In the genomic region with DNA sequence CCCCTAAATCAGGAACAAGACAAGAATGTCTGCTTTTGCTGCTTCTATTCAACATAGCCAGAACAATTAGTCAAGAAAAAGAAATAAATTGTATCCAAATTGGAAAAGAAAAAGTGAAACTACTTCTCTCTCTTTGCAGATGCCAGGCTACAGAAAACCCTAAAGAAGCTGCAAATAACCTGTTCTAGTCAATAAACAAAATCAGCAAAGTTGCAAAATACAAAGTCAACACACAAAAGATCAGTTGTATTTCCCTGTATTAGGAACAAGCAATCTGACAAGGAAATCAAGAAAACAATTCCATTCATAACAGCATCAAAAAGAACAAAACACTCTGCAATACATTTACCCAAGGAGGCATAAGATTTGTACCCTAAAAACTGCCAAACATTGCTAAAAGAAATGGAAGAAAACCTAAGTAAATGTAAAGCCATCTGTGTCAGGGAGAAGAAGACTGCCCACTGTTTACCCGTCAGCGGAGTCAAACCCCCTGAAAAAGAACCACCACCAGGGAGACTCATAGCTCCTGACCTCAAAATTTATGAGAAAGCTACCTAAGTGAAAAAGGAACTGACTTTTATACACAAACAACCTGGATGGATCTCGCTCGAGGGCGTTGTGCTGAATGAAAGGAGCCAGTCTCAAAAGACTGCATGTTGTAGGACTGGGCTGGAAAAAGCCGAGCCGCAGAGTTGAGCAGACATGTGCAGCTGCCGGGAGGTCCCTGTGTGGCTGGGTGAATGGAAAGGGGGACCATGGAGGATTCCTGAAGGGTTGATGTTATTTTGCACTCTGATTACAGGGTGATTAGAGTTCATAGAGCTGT, we compare ENCODE assay signal across 20 cellular contexts.
A peak's percentile ranks its signal among the peaks of the same experiment; 100 is the strongest.
DNase-seq lines count a peak whose midpoint lies in the region; ATAC-seq, FAIRE-seq and TF ChIP-seq lines count a peak whose summit lies in the region.
"Had no signal": no experiment of that assay in that cellular context is flagged by ENCODE, and none has a peak within 500 bp of the region (broad histone marks: within the 10 kb centered on the region; RNA-seq: fewer than 3 reads in every experiment).

No MANE protein-coding gene starts in this region.

- no peaks in the 10 kb centered on the region for H4K20me1 ChIP-seq in HepG2 (ENCODE audit: insufficient read depth, low read length)

- H2AK5ac ChIP-seq in mesenchymal stem cell (ENCODE audit: low read length, severe bottlenecking), result no peak overlapping the region

- peaks cover 4% of the 10 kb centered on the region for H3K79me1 ChIP-seq in mesenchymal stem cell (replicated peaks; ENCODE audit: low read length, poor library complexity, severe bottlenecking)

- H3K27ac ChIP-seq in liver (ENCODE audit: low read depth in 1 of 2, low read length in 2 of 2), result peak overlapping the region; percentile 16 to 88
- no peak overlapping the region for H3K27ac ChIP-seq in HepG2 (ENCODE audit: extremely low read length, insufficient read depth, low read length)
- no peak overlapping the region for H3K27ac ChIP-seq in mesenchymal stem cell (ENCODE audit: low read length, poor library complexity, severe bottlenecking)
- no peak overlapping the region for H3K27ac ChIP-seq in CD8-positive, alpha-beta T cell (ENCODE audit: low read depth, low read length)
- H3K27ac ChIP-seq: gastroesophageal sphincter, left lung, thyroid gland had no signal

- TF ChIP-seq RAD21 in liver (IDR thresholded peaks at IDR 0.05) (peak in 1 of 2 donors; percentile 15), HepG2 (CRISPR knock-in tag; IDR thresholded peaks at IDR 0.05) (no peak)

- H3K4ac ChIP-seq in mesenchymal stem cell (ENCODE audit: low read depth in 1 of 2, low read length in 2 of 2), result no peak overlapping the region

- intact Hi-C loops in HepG2 (cut with micrococcal nuclease; ENCODE audit: unreplicated experiment), result no loop called here
- intact Hi-C loops in CD8-positive, alpha-beta T cell (cut with DNase I, micrococcal nuclease), result no loop called here

- BruUV-seq in HepG2 (replicated peaks; lab: Mats Ljungman, UMichigan), result no TSS peak

- H3K4me1 Mint-ChIP-seq in CD8-positive, alpha-beta T cell (ENCODE audit: low read depth), result peaks cover 24% of the 10 kb centered on the region

- H3K79me2 ChIP-seq in HepG2 (ENCODE audit: insufficient read depth, low read length), result no peaks in the 10 kb centered on the region

- DNase-seq in HepG2 (ENCODE audit: low spot score) (no peak), adipocyte (ENCODE audit: low read depth) (peak; percentile 2), mesenchymal stem cell (peak; percentile 1), OCI-M2 (lab: John Stamatoyannopoulos, UW; ENCODE audit: unreplicated experiment) (no peak), NCI-H2171 treated with DMSO at 0.1 percent for 48 hours (lab: John Stamatoyannopoulos, UW) (no peak)
- no peak for DNase-seq in CD8-positive, alpha-beta T cell
- DNase-seq: activated CD4-positive, alpha-beta T cell treated with anti-CD3 and anti-CD28 coated beads, Interleukin-2, amount 50 U/mL, for 48 hours; activated T-cell treated with anti-CD3 and anti-CD28 coated beads, Interleukin-2, amount 50 U/mL, for 1 hour; Caco-2; NCI-H1105 treated with DMSO at 0.1 percent for 48 hours; NCI-H526 treated with DMSO at 0.1 percent for 48 hours; SHP77; stimulated activated CD4-positive, alpha-beta T cell treated with anti-CD3 and anti-CD28 coated beads, Interleukin-15, amount 100 ng/mL, for 24 hours; thyroid gland had no signal

- H3K9ac ChIP-seq in liver (ENCODE audit: low read depth in 1 of 2, low read length in 2 of 2), result no peak overlapping the region
- H3K9ac ChIP-seq in HepG2 (ENCODE audit: insufficient read depth, low read depth, low read length), result no peak overlapping the region
- no peak overlapping the region for H3K9ac ChIP-seq in adipocyte (ENCODE audit: low read length)
- no peak overlapping the region for H3K9ac ChIP-seq in mesenchymal stem cell (ENCODE audit: low read length)

- H3K4me3 ChIP-seq in liver (ENCODE audit: low read depth in 1 of 3, low read length in 3 of 3) (no peak overlapping the region), HepG2 (replicated peaks in 1 of 3; ENCODE audit: insufficient read depth in 1 of 3, low read depth in 2 of 3, low read length in 3 of 3) (no peak overlapping the region), adipocyte (ENCODE audit: low read length) (no peak overlapping the region), mesenchymal stem cell (ENCODE audit: insufficient read depth in 1 of 2, low read depth in 1 of 2, low read length in 2 of 2) (no peak overlapping the region)
- H3K4me3 ChIP-seq in CD8-positive, alpha-beta T cell (ENCODE audit: low read depth, low read length), result no peak overlapping the region
- H3K4me3 ChIP-seq: gastroesophageal sphincter, left lung, thyroid gland had no signal

- no peak overlapping the region for H4K8ac ChIP-seq in mesenchymal stem cell (ENCODE audit: low read length)

- TF ChIP-seq EP300 in HepG2 (IDR thresholded peaks at IDR 0.05; ENCODE audit: low read depth in 2 of 2, low read length in 2 of 2), result no peak
- TF ChIP-seq EP300 in HepG2 (CRISPR knock-in tag; IDR thresholded peaks at IDR 0.05; ENCODE audit: borderline replicate concordance), result no peak

- CTCF ChIA-PET in HepG2 (lab: Yijun Ruan, JAX; ENCODE audit: low intra/inter-chr PET ratio, low total read pairs), result no interaction called here
- CTCF ChIA-PET in CD8-positive, alpha-beta T cell (lab: Charles Lee), result interaction anchor here (1.0 kb wide), 1 partner anchor 10 kb away, joined by 3 read pairs; no protein-coding TSS in a partner anchor

- H3K23ac ChIP-seq in mesenchymal stem cell (ENCODE audit: low read length in 2 of 2), result no peak overlapping the region

- in situ Hi-C loops in HepG2 (cut with HindIII; ENCODE audit: extremely low pct_ligation_motif_present, low pct_unique_long_range_greater_than_20kb), result no loop called here

- H3K18ac ChIP-seq in mesenchymal stem cell (ENCODE audit: low read depth in 1 of 2, low read length in 2 of 2), result no peak overlapping the region

- no peak overlapping the region for H4K91ac ChIP-seq in mesenchymal stem cell (ENCODE audit: low read length)

- H3K9me3 ChIP-seq in liver (ENCODE audit: control insufficient read depth in 4 of 4, low read length in 3 of 4) (no peaks in the 10 kb centered on the region), HepG2 (ENCODE audit: low read length) (no peaks in the 10 kb centered on the region), adipocyte (ENCODE audit: control insufficient read depth, low read length) (no peaks in the 10 kb centered on the region), mesenchymal stem cell (ENCODE audit: control insufficient read depth, low read length) (no peaks in the 10 kb centered on the region)
- no peaks in the 10 kb centered on the region for H3K9me3 ChIP-seq in CD8-positive, alpha-beta T cell (ENCODE audit: low read length)
- H3K9me3 ChIP-seq: Caco-2, gastroesophageal sphincter, left lung, thyroid gland had no signal

- no peak overlapping the region for H3K4me2 ChIP-seq in HepG2 (ENCODE audit: low read depth, low read length)
- H3K4me2 ChIP-seq in mesenchymal stem cell (ENCODE audit: low read length, poor library complexity, severe bottlenecking), result no peak overlapping the region

- no peaks in the 10 kb centered on the region for H3K27me3 ChIP-seq in liver (ENCODE audit: control insufficient read depth in 4 of 4, insufficient read depth in 4 of 4, low read length in 3 of 4)
- H3K27me3 ChIP-seq in HepG2 (ENCODE audit: control insufficient read depth in 1 of 2, insufficient read depth in 2 of 2, low read length in 2 of 2), result no peaks in the 10 kb centered on the region
- no peaks in the 10 kb centered on the region for H3K27me3 ChIP-seq in adipocyte (replicated peaks; ENCODE audit: control insufficient read depth, insufficient read depth, low read length)
- no peaks in the 10 kb centered on the region for H3K27me3 ChIP-seq in mesenchymal stem cell (ENCODE audit: control insufficient read depth in 1 of 2, insufficient read depth in 1 of 2, low read length in 2 of 2)
- no peaks in the 10 kb centered on the region for H3K27me3 ChIP-seq in CD8-positive, alpha-beta T cell (ENCODE audit: insufficient read depth, low read length)
- H3K27me3 ChIP-seq: gastroesophageal sphincter, left lung, thyroid gland had no signal

- no peak for TF ChIP-seq POLR2A in HepG2 (IDR thresholded peaks at IDR 0.05; ENCODE audit: insufficient read depth in 1 of 2, low read depth in 2 of 2, low read length in 2 of 2)

- no peak for TF ChIP-seq CTCF in liver (IDR thresholded peaks at IDR 0.05; ENCODE audit: low read depth, low read length, missing input control)
- TF ChIP-seq CTCF in HepG2 (CRISPR knock-in tag; IDR thresholded peaks at IDR 0.05), result no peak
- no peak for TF ChIP-seq CTCF in CD8-positive, alpha-beta T cell (IDR thresholded peaks at IDR 0.05)

- H2BK15ac ChIP-seq in mesenchymal stem cell (ENCODE audit: low read depth, poor library complexity, severe bottlenecking), result no peak overlapping the region

- H3K9me3 Mint-ChIP-seq in CD8-positive, alpha-beta T cell, result no peaks in the 10 kb centered on the region
- H3K9me3 Mint-ChIP-seq: stimulated activated effector memory CD8-positive, alpha-beta T cell treated with anti-CD3 and anti-CD28 coated beads, Interleukin-12 subunit alpha, Interleukin-12 subunit beta, amount 100 ng/mL, for 72 hours had no signal

- no peak overlapping the region for H2BK120ac ChIP-seq in mesenchymal stem cell (ENCODE audit: low read depth, low read length)

- H2BK5ac ChIP-seq in mesenchymal stem cell (ENCODE audit: low read depth, low read length, poor library complexity, severe bottlenecking), result no peak overlapping the region

- H2AFZ ChIP-seq in HepG2 (ENCODE audit: low read length) (no peak overlapping the region), mesenchymal stem cell (ENCODE audit: low read depth, low read length) (no peak overlapping the region)

- no peak overlapping the region for H3K14ac ChIP-seq in mesenchymal stem cell (ENCODE audit: low read length in 2 of 2)

- no peak overlapping the region for H2BK12ac ChIP-seq in mesenchymal stem cell (ENCODE audit: low read length in 2 of 2)

- no peak for ATAC-seq in HepG2
- no peak for ATAC-seq in CD8-positive, alpha-beta T cell
- ATAC-seq: gastroesophageal sphincter; left lung; stimulated activated effector memory CD8-positive, alpha-beta T cell treated with anti-CD3 and anti-CD28 coated beads, Interleukin-12 subunit alpha, Interleukin-12 subunit beta, amount 100 ng/mL, for 72 hours had no signal

- H3K36me3 Mint-ChIP-seq in CD8-positive, alpha-beta T cell, result peaks cover 22% of the 10 kb centered on the region
- H3K36me3 Mint-ChIP-seq: stimulated activated effector memory CD8-positive, alpha-beta T cell treated with anti-CD3 and anti-CD28 coated beads, Interleukin-12 subunit alpha, Interleukin-12 subunit beta, amount 100 ng/mL, for 72 hours had no signal

- POLR2A ChIA-PET in HepG2 (lab: Yijun Ruan, JAX), result no interaction called here
- POLR2A ChIA-PET in CD8-positive, alpha-beta T cell (lab: Charles Lee), result no interaction called here

- 91% methylated on average over 8 of the region's 8 CpGs for WGBS in liver
- WGBS in HepG2 (ENCODE audit: low lambda C conversion rate), result 94% methylated on average over 8 of the region's 8 CpGs
- 97% methylated on average over 8 of the region's 8 CpGs for WGBS in mesenchymal stem cell

- H3K4me3 Mint-ChIP-seq in CD8-positive, alpha-beta T cell, result no peak overlapping the region
- H3K4me3 Mint-ChIP-seq: central memory CD8-positive, alpha-beta T cell; stimulated activated effector memory CD8-positive, alpha-beta T cell treated with anti-CD3 and anti-CD28 coated beads, Interleukin-12 subunit alpha, Interleukin-12 subunit beta, amount 100 ng/mL, for 72 hours had no signal

- H3K4me1 ChIP-seq in liver (ENCODE audit: control insufficient read depth in 4 of 4, insufficient read depth in 4 of 4, low read length in 3 of 4), result peaks cover 0 to 6% (median 6%) of the 10 kb centered on the region in 4 donors
- H3K4me1 ChIP-seq in HepG2 (ENCODE audit: insufficient read depth, low read length), result no peaks in the 10 kb centered on the region
- no peaks in the 10 kb centered on the region for H3K4me1 ChIP-seq in adipocyte (ENCODE audit: control insufficient read depth, insufficient read depth, low read length)
- H3K4me1 ChIP-seq in mesenchymal stem cell (ENCODE audit: control insufficient read depth, insufficient read depth, low read depth, low read length), result peaks cover 1% of the 10 kb centered on the region
- H3K4me1 ChIP-seq in CD8-positive, alpha-beta T cell (ENCODE audit: insufficient read depth, low read length), result peaks cover 14% of the 10 kb centered on the region
- H3K4me1 ChIP-seq: Caco-2, gastroesophageal sphincter, left lung, thyroid gland had no signal

- no peaks in the 10 kb centered on the region for H3K36me3 ChIP-seq in liver (ENCODE audit: control insufficient read depth in 4 of 4, insufficient read depth in 3 of 4, low read depth in 1 of 4, low read length in 3 of 4)
- peaks cover 3 to 18% of the 10 kb centered on the region in 2 experiments; a peak in 3 of 5 replicates for H3K36me3 ChIP-seq in HepG2 (replicated peaks in 1 of 2; ENCODE audit: control insufficient read depth in 1 of 2, insufficient read depth in 2 of 2, low read length in 2 of 2)
- H3K36me3 ChIP-seq in adipocyte (ENCODE audit: control insufficient read depth, insufficient read depth, low read length, severe bottlenecking), result no peaks in the 10 kb centered on the region
- H3K36me3 ChIP-seq in mesenchymal stem cell (ENCODE audit: control insufficient read depth in 1 of 2, insufficient read depth in 2 of 2, low read depth in 1 of 2, low read length in 2 of 2), result peaks cover 15 to 48% of the 10 kb centered on the region in 2 experiments
- no peaks in the 10 kb centered on the region for H3K36me3 ChIP-seq in CD8-positive, alpha-beta T cell (ENCODE audit: insufficient read depth, low read length)

- FAIRE-seq in HepG2 (lab: Jason Lieb, UNC), result no peak
- FAIRE-seq: H54 had no signal

- no peaks in the 10 kb centered on the region for H3K27me3 Mint-ChIP-seq in CD8-positive, alpha-beta T cell (ENCODE audit: low read depth)
- H3K27me3 Mint-ChIP-seq: central memory CD8-positive, alpha-beta T cell had no signal

- no peak overlapping the region for H3K27ac Mint-ChIP-seq in CD8-positive, alpha-beta T cell
- H3K27ac Mint-ChIP-seq: stimulated activated effector memory CD8-positive, alpha-beta T cell treated with anti-CD3 and anti-CD28 coated beads, Interleukin-12 subunit alpha, Interleukin-12 subunit beta, amount 100 ng/mL, for 72 hours had no signal

Comparison
In these comparisons a context has a peak if more than half of its experiments do, and no peak if none do; other contexts are left out.
1. H3K27ac ChIP-seq: peak in liver (2 of 2); none in HepG2 (single experiment), mesenchymal stem cell (single experiment) and CD8-positive, alpha-beta T cell (single experiment).
2. DNase-seq: peak in adipocyte (single experiment) and mesenchymal stem cell (single experiment); none in HepG2 (single experiment), OCI-M2 (single experiment), CD8-positive, alpha-beta T cell (0 of 7) and NCI-H2171 treated with DMSO at 0.1 percent for 48 hours (single experiment).